In the genomic region with DNA sequence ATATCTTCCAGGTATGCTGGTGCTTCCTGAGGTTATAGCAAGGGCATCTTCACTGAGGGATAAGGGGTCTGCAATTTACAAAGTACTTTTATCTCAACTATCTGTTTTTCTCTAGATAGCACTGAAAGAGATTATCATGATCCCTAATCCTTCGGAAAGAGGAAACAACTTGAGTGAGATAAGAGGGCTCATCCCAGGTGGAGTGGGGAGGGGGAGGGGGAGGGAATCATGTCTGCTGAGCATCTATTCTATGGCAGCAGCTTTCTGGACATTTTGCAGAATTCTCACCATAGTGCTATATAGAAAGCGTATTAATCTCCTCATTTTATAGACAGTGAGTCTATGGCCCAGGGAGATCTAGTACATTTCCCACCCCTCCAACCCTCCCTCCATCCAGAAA, we compare ENCODE assay signal across 26 cellular contexts. TPM values are rescaled to one million over a fixed set of nuclear protein-coding genes. Genes with fewer than 3 reads are reported as not detected.
DNase-seq lines count a peak whose midpoint lies in the region; TF ChIP-seq lines count a peak whose summit lies in the region.
"Had no signal": no experiment of that assay in that cellular context is flagged by ENCODE, and none has a peak within 500 bp of the region (broad histone marks: within the 10 kb centered on the region; RNA-seq: fewer than 3 reads in every experiment).

No MANE protein-coding gene starts in this region.

- H3K9ac ChIP-seq in Karpas-422 (ENCODE audit: low read length) (no peak overlapping the region), endodermal cell (ENCODE audit: extremely low read depth, low read length, poor library complexity, severe bottlenecking) (peak overlapping the region; percentile 29), trophoblast cell (ENCODE audit: low read length) (no peak overlapping the region)
- H3K9ac ChIP-seq: GM23248 had no signal

- H3K4me3 ChIP-seq in Karpas-422 (ENCODE audit: low read length), result no peak overlapping the region
- H3K4me3 ChIP-seq in endodermal cell (ENCODE audit: low read length), result peak overlapping the region; percentile 63
- no peak overlapping the region for H3K4me3 ChIP-seq in trophoblast cell (ENCODE audit: low read depth, low read length)
- H3K4me3 ChIP-seq in uterus, result no peak overlapping the region
- H3K4me3 ChIP-seq: GM23248, HAP-1, K562, MG63, SK-N-MC had no signal

- H3K4me2 ChIP-seq in Karpas-422 (ENCODE audit: low read depth, low read length, poor library complexity, severe bottlenecking) (no peak overlapping the region), trophoblast cell (ENCODE audit: low read length) (peak overlapping the region; percentile 14)

- H3K4me1 Mint-ChIP-seq in endodermal cell, result peaks cover 36% of the 10 kb centered on the region

- DNase-seq in DMS53 (lab: John Stamatoyannopoulos, UW) (peak; percentile 17), DMS53 treated with DMSO at 0.1 percent for 48 hours (lab: John Stamatoyannopoulos, UW; ENCODE audit: unreplicated experiment) (no peak), Karpas-422 (no peak), endodermal cell (peak; percentile 69), trophoblast cell (no peak), uterus (no peak), NCI-H2081 treated with DMSO at 0.1 percent for 48 hours (lab: John Stamatoyannopoulos, UW) (no peak)
- DNase-seq: ACHN; BE2C; CD8-positive, alpha-beta memory T cell; DMS 273 treated with DMSO at 0.1 percent for 48 hours; GM23248; HFFc6; MG63; NCI-H1105 treated with DMSO at 0.1 percent for 48 hours; NCI-H146; NCI-H1930; NCI-H2227 treated with DMSO at 0.1 percent for 48 hours; NCI-H748 treated with DMSO at 0.1 percent for 48 hours; SIG-M5 had no signal

- 39 to 40% methylated on average over 1 to 2 of the region's 2 CpGs for WGBS in endodermal cell (ENCODE audit: insufficient coverage in 1 of 2, insufficient read length in 1 of 2), 2 experiments
- no CpG with 5 or more reads among the region's 2 CpGs for WGBS in trophoblast cell (ENCODE audit: extremely low coverage, insufficient coverage, insufficient read length)

- no peak overlapping the region for H2BK120ac ChIP-seq in trophoblast cell (ENCODE audit: insufficient read depth, low read length, poor library complexity)

- H3K23ac ChIP-seq in trophoblast cell (ENCODE audit: low read length), result no peak overlapping the region

- H3K27me3 Mint-ChIP-seq in endodermal cell (ENCODE audit: insufficient read depth), result peaks cover 88% of the 10 kb centered on the region
- H3K27me3 Mint-ChIP-seq: CD8-positive, alpha-beta memory T cell had no signal

- no peaks in the 10 kb centered on the region for H3K9me3 ChIP-seq in Karpas-422 (ENCODE audit: low read length)
- H3K9me3 ChIP-seq in endodermal cell (ENCODE audit: control insufficient read depth, low read length), result no peaks in the 10 kb centered on the region
- H3K9me3 ChIP-seq in trophoblast cell (ENCODE audit: insufficient read depth, low read depth, low read length), result no peaks in the 10 kb centered on the region
- H3K9me3 ChIP-seq in uterus, result no peaks in the 10 kb centered on the region
- H3K9me3 ChIP-seq: BE2C, HAP-1, MG63 had no signal

- H3K79me1 ChIP-seq in trophoblast cell (ENCODE audit: low read length), result peaks cover 20% of the 10 kb centered on the region

- TF ChIP-seq POLR2A in uterus (IDR thresholded peaks at IDR 0.05), result no peak

- TF ChIP-seq CTCF in endodermal cell (conservative IDR thresholded peaks at IDR 0.05), result no peak
- no peak for TF ChIP-seq CTCF in uterus (IDR thresholded peaks at IDR 0.05)

- H2BK12ac ChIP-seq in trophoblast cell (ENCODE audit: low read length), result no peak overlapping the region

- H2AK5ac ChIP-seq in trophoblast cell (ENCODE audit: low read length), result no peak overlapping the region

- peak overlapping the region; percentile 35 for H3K27ac Mint-ChIP-seq in endodermal cell
- H3K27ac Mint-ChIP-seq: CD14-positive monocyte, HFFc6 had no signal

- no peaks in the 10 kb centered on the region for H3K9me2 ChIP-seq in Karpas-422 (replicated peaks; ENCODE audit: insufficient read depth, low read length)

- H3K4me1 ChIP-seq in Karpas-422 (ENCODE audit: low read length) (peaks cover 63% of the 10 kb centered on the region), endodermal cell (ENCODE audit: control insufficient read depth, insufficient read depth, low read length) (peaks cover 30% of the 10 kb centered on the region), trophoblast cell (ENCODE audit: control insufficient read depth in 1 of 2, insufficient read depth in 2 of 2, low read length in 2 of 2) (peaks cover 24 to 27% of the 10 kb centered on the region in 2 experiments), uterus (no peaks in the 10 kb centered on the region)
- H3K4me1 ChIP-seq: BE2C, HAP-1 had no signal

- no peaks in the 10 kb centered on the region for H3K9me3 Mint-ChIP-seq in endodermal cell
- H3K9me3 Mint-ChIP-seq: CD8-positive, alpha-beta memory T cell; HFFc6 had no signal

- no peak overlapping the region for H4K12ac ChIP-seq in trophoblast cell (ENCODE audit: low read depth, low read length)

- no peaks in the 10 kb centered on the region for H3K36me3 Mint-ChIP-seq in endodermal cell (ENCODE audit: low read depth)

- no peak overlapping the region for H3K18ac ChIP-seq in trophoblast cell (ENCODE audit: low read length)

- no peak overlapping the region for H4K91ac ChIP-seq in trophoblast cell (ENCODE audit: low read depth, low read length)

- H2BK5ac ChIP-seq in trophoblast cell (ENCODE audit: low read depth, low read length, poor library complexity), result no peak overlapping the region

- H3K4me3 Mint-ChIP-seq in endodermal cell, result peak overlapping the region; percentile 13
- H3K4me3 Mint-ChIP-seq: CD14-positive monocyte; CD8-positive, alpha-beta memory T cell; HFFc6 had no signal

- no peak overlapping the region for H3K4ac ChIP-seq in trophoblast cell (ENCODE audit: low read depth, low read length)

- H3K14ac ChIP-seq in trophoblast cell (ENCODE audit: low read length), result no peak overlapping the region

- peaks cover 8% of the 10 kb centered on the region; the same call in 1 of the 2 replicates for H4K20me1 ChIP-seq in Karpas-422 (ENCODE audit: insufficient read depth, low read depth, low read length)

- H3K36me3 ChIP-seq in Karpas-422 (ENCODE audit: insufficient read depth, low read length) (peaks cover 53% of the 10 kb centered on the region), endodermal cell (ENCODE audit: control insufficient read depth, insufficient read depth, low read length) (no peaks in the 10 kb centered on the region), trophoblast cell (ENCODE audit: control insufficient read depth in 1 of 2, insufficient read depth in 2 of 2, low read length in 2 of 2) (peaks cover 2 to 3% of the 10 kb centered on the region in 2 experiments), uterus (no peaks in the 10 kb centered on the region)
- H3K36me3 ChIP-seq: BE2C, HAP-1, MG63 had no signal

- H3K27me3 ChIP-seq in Karpas-422 (ENCODE audit: low read length) (no peaks in the 10 kb centered on the region), endodermal cell (ENCODE audit: control insufficient read depth, insufficient read depth, low read length, poor library complexity, severe bottlenecking) (peaks cover 85% of the 10 kb centered on the region), trophoblast cell (ENCODE audit: insufficient read depth, low read length) (no peaks in the 10 kb centered on the region), uterus (no peaks in the 10 kb centered on the region)
- H3K27me3 ChIP-seq: BE2C, MG63 had no signal

- H3K79me2 ChIP-seq in Karpas-422 (ENCODE audit: low read length), result peaks cover 21% of the 10 kb centered on the region
- no peaks in the 10 kb centered on the region for H3K79me2 ChIP-seq in trophoblast cell (ENCODE audit: control insufficient read depth, insufficient read depth, low read length, poor library complexity)

- H3K27ac ChIP-seq in Karpas-422 (ENCODE audit: low read length), result peak overlapping the region; percentile 39; the same call in 1 of the 2 replicates
- no peak overlapping the region for H3K27ac ChIP-seq in endodermal cell (ENCODE audit: low read depth, low read length)
- no peak overlapping the region for H3K27ac ChIP-seq in trophoblast cell (ENCODE audit: low read depth, low read length)
- no peak overlapping the region for H3K27ac ChIP-seq in uterus
- H3K27ac ChIP-seq: 22Rv1, GM23248, SK-N-MC had no signal

- intact Hi-C loops in uterus (cut with DNase I; ENCODE audit: low total_unique reads), result no loop called here

- H2AFZ ChIP-seq in Karpas-422 (ENCODE audit: low read length) (no peak overlapping the region), trophoblast cell (ENCODE audit: insufficient read depth, low read length, poor library complexity) (no peak overlapping the region)
- H2AFZ ChIP-seq: GM23248 had no signal

- H4K8ac ChIP-seq in trophoblast cell (ENCODE audit: low read depth, low read length), result no peak overlapping the region

RNA-seq across cellular contexts. Expression of gene TNFSF15, which starts 5.9 kb away (rescaled TPM):
- 20.6 and 32.5 TPM in 2 replicates for total RNA-seq in Karpas-422 (2014; rRNA removed; shearing (Covaris generic); ENCODE audit: low replicate concordance)
- not detected for total RNA-seq in endodermal cell
- 0.11 TPM for polyA plus RNA-seq in endodermal cell (2013, experiment 1 of 2)
- 0.12 TPM for polyA plus RNA-seq in endodermal cell (2013, experiment 2 of 2)
- 9.4 and 10.8 TPM in 2 replicates for polyA plus RNA-seq in trophoblast cell (2013)
- total RNA-seq in uterus, result 1 to 10 TPM in 1 of 4 donors, under 1 TPM in 1, not detected in 2; 0.15 to 3.3 TPM
- total RNA-seq: K562, NCI-H460 had no signal
- polyA plus RNA-seq: CD8-positive, alpha-beta memory T cell; GM23248; K562 had no signal

Comparison
In these comparisons a context has a peak if more than half of its experiments do, and no peak if none do; other contexts are left out.
1. DNase-seq: peak in DMS53 (single experiment) and endodermal cell (single experiment); none in DMS53 treated with DMSO at 0.1 percent for 48 hours (single experiment), Karpas-422 (single experiment), trophoblast cell (0 of 2), uterus (0 of 2) and NCI-H2081 treated with DMSO at 0.1 percent for 48 hours (single experiment).